ENCODE assay signal across 9 cellular contexts in the genomic region with DNA sequence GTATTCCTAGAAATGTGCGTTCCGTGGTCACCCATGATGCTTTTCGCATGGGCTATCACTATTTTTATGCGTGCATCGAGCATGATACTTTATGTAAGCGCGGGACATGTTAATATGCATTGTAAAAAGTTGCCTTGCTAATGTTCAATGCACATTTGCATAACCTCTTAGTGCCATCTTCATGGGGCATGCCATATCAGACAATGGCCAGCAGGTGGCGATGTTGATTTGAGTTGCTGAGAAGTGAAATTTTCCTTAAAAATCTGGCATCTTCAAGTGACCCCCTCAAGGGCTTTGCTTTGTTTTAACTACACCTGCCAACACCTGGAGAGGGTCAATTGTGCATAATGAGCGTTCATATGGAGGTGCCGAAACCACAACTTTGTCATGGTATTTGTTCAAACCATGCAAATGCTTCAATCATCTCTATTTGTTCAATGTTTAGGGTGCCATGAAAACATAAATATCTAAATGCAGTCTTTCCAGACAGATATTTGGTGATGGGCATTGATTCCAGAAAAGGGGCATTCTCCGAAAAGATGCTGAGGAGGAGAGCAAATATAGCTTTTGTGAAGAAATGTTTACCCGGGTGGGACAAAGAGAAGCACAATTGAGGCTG.
DNase-seq lines count a peak whose midpoint lies in the region; ATAC-seq and TF ChIP-seq lines count a peak whose summit lies in the region.
"Had no signal": no experiment of that assay in that cellular context is flagged by ENCODE, and none has a peak within 500 bp of the region (broad histone marks: within the 10 kb centered on the region; RNA-seq: fewer than 3 reads in every experiment).

No MANE protein-coding gene starts in this region.

- H4K20me1 ChIP-seq in DOHH2 (ENCODE audit: control insufficient read depth, insufficient read depth, low read depth, low read length): no peaks in the 10 kb centered on the region
- H4K20me1 ChIP-seq in neural progenitor cell (ENCODE audit: low read depth): no peaks in the 10 kb centered on the region

- no peaks in the 10 kb centered on the region for H3K27me3 ChIP-seq in DOHH2 (ENCODE audit: control insufficient read depth, low read length)
- H3K27me3 ChIP-seq in neural progenitor cell: no peaks in the 10 kb centered on the region

- H3K4me3 Mint-ChIP-seq in neural progenitor cell: no peak overlapping the region

- peaks cover 3% of the 10 kb centered on the region for H3K4me1 Mint-ChIP-seq in neural progenitor cell

- H3K79me2 ChIP-seq in DOHH2 (ENCODE audit: control insufficient read depth, low read length) (no peaks in the 10 kb centered on the region), neural progenitor cell (ENCODE audit: low read depth) (no peaks in the 10 kb centered on the region)

- H3K9me3 Mint-ChIP-seq in neural progenitor cell: peaks cover 5% of the 10 kb centered on the region
- H3K9me3 Mint-ChIP-seq: activated naive CD4-positive, alpha-beta T cell treated with anti-CD3 and anti-CD28 coated beads, Interleukin-2, amount 50 U/mL, for 72 hours had no signal

- H3K36me3 ChIP-seq in DOHH2 (ENCODE audit: control insufficient read depth, low read length) (no peaks in the 10 kb centered on the region), neural progenitor cell (no peaks in the 10 kb centered on the region)

- H3K9me3 ChIP-seq in DOHH2 (ENCODE audit: control insufficient read depth, insufficient read depth, low read length) (no peaks in the 10 kb centered on the region), neural progenitor cell (ENCODE audit: low read depth) (no peaks in the 10 kb centered on the region)

- H3K36me3 Mint-ChIP-seq in neural progenitor cell: no peaks in the 10 kb centered on the region
- H3K36me3 Mint-ChIP-seq: activated naive CD4-positive, alpha-beta T cell treated with anti-CD3 and anti-CD28 coated beads, Interleukin-2, amount 50 U/mL, for 72 hours had no signal

- ATAC-seq in HG03196 (IDR thresholded peaks at IDR 0.05; ENCODE audit: unreplicated experiment): no peak
- ATAC-seq: activated naive CD4-positive, alpha-beta T cell treated with anti-CD3 and anti-CD28 coated beads, Interleukin-2, amount 50 U/mL, for 72 hours had no signal

- H3K4me3 ChIP-seq in DOHH2 (ENCODE audit: low read length) (no peak overlapping the region), neural progenitor cell (no peak overlapping the region)

- H3K4me1 ChIP-seq in DOHH2 (ENCODE audit: control insufficient read depth, low read length) (no peaks in the 10 kb centered on the region), neural progenitor cell (no peaks in the 10 kb centered on the region)

- H3K27ac ChIP-seq in DOHH2 (ENCODE audit: low read depth, low read length) (no peak overlapping the region), neural progenitor cell (no peak overlapping the region)

- peaks cover 5% of the 10 kb centered on the region for H3K27me3 Mint-ChIP-seq in neural progenitor cell (ENCODE audit: insufficient read depth, low read depth)

- H3K9me2 ChIP-seq in DOHH2 (replicated peaks; ENCODE audit: control insufficient read depth, low read length): no peaks in the 10 kb centered on the region

- TF ChIP-seq CTCF in DOHH2 (IDR thresholded peaks at IDR 0.05; ENCODE audit: low read depth, low read length, poor library complexity, severe bottlenecking) (peak; percentile 68), GM20000 (IDR thresholded peaks at IDR 0.05; ENCODE audit: extremely low read depth, missing control alignments) (peak; percentile 28), neural progenitor cell (IDR thresholded peaks at IDR 0.05) (peak; percentile 98)

- no peak overlapping the region for H2AFZ ChIP-seq in neural progenitor cell (replicated peaks)

- H3K27ac Mint-ChIP-seq in neural progenitor cell: no peak overlapping the region
- H3K27ac Mint-ChIP-seq: activated naive CD4-positive, alpha-beta T cell treated with anti-CD3 and anti-CD28 coated beads, Interleukin-2, amount 50 U/mL, for 72 hours had no signal

- no peak overlapping the region for H3K9ac ChIP-seq in neural progenitor cell

- H3K4me2 ChIP-seq in DOHH2 (ENCODE audit: low read length): no peak overlapping the region
- H3K4me2 ChIP-seq in neural progenitor cell: no peak overlapping the region

- H3F3A ChIP-seq in DOHH2 (ENCODE audit: control insufficient read depth, insufficient read depth): no peaks in the 10 kb centered on the region
- H3F3A ChIP-seq in neural progenitor cell (ENCODE audit: low read depth): no peaks in the 10 kb centered on the region

- peak; percentile 13 for DNase-seq in GM20000 (ENCODE audit: low spot score)
- DNase-seq in NCI-H146 (lab: John Stamatoyannopoulos, UW): peak; percentile 94
- DNase-seq in activated CD8-positive, alpha-beta memory T cell treated with anti-CD3 and anti-CD28 coated beads, Interleukin-2, amount 50 U/mL, for 4 hours: peak; percentile 33
- DNase-seq in fibroblast of peridontal ligament (ENCODE audit: extremely low read depth): peak; percentile 25
- DNase-seq in neural progenitor cell (ENCODE audit: low spot score): peak; percentile 68
- DNase-seq in NCI-H1436 treated with DMSO at 0.1 percent for 48 hours (lab: John Stamatoyannopoulos, UW): no peak

Comparison
In these comparisons a context has a peak if more than half of its experiments do, and no peak if none do; other contexts are left out.
1. CTCF ChIP-seq: peak in every context shown above with its lines; median percentile 98 in neural progenitor cell; 68 in DOHH2; 28 in GM20000.